Comparison of ENCODE assay signal across 18 cellular contexts in the genomic region with DNA sequence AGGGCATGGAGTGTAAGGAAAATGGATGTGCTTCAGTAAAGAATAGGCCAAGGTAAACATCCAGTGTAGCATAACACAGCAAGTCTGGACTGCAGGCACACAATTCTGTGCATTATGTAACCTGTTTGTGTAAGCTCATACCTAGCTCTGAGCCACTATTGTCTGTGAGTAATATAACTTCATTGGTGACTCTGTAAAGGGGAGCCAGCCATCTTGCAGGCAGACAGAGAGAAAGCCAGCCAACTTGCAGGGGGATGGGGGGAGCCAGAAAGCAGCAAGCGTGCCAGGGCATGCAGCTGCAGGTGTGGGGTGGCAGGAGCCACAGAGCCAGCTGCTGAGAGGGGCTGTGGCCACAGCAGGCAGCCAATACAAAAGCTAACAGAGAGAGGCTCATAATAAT.
A peak's percentile ranks its signal among the peaks of the same experiment; 100 is the strongest.
DNase-seq lines count a peak whose midpoint lies in the region; ATAC-seq and TF ChIP-seq lines count a peak whose summit lies in the region.
"Had no signal": no experiment of that assay in that cellular context is flagged by ENCODE, and none has a peak within 500 bp of the region (broad histone marks: within the 10 kb centered on the region; RNA-seq: fewer than 3 reads in every experiment).

No MANE protein-coding gene starts in this region.

- H3K4me1 ChIP-seq in SK-N-SH (ENCODE audit: control insufficient read depth in 1 of 2, insufficient read depth in 2 of 2, low read depth in 1 of 2, low read length in 1 of 2), result no peaks in the 10 kb centered on the region

- H3K27ac Mint-ChIP-seq in stimulated activated effector memory CD8-positive, alpha-beta T cell treated with anti-CD3 and anti-CD28 coated beads, Interleukin-12 subunit alpha, Interleukin-12 subunit beta, amount 100 ng/mL, for 72 hours, result no peak overlapping the region
- H3K27ac Mint-ChIP-seq: CD4-positive, alpha-beta memory T cell; T-helper 1 cell treated with Interleukin-12 subunit alpha and Interleukin-12 subunit beta and Interleukin-4 antibody, amounts not matched to agents 30 μg/mL and 1 μg/mL, for 36 hours had no signal

- H2AFZ ChIP-seq in SK-N-SH (ENCODE audit: low read depth), result no peak overlapping the region

- no peak for TF ChIP-seq RAD21 in SK-N-SH (IDR thresholded peaks at IDR 0.05; ENCODE audit: low read length)

- H3K4me2 ChIP-seq in SK-N-SH, result no peak overlapping the region

- intact Hi-C loops in left cardiac atrium (cut with DNase I), result no loop called here

- H3K9me3 ChIP-seq in SK-N-SH, result no peaks in the 10 kb centered on the region

- H3K27me3 ChIP-seq in SK-N-SH (ENCODE audit: insufficient read depth), result no peaks in the 10 kb centered on the region

- DNase-seq in DMS53 (lab: John Stamatoyannopoulos, UW), result peak; percentile 7
- DNase-seq in DMS53 treated with DMSO at 0.1 percent for 48 hours (lab: John Stamatoyannopoulos, UW; ENCODE audit: unreplicated experiment), result no peak
- peak; percentile 16 for DNase-seq in NCI-H2107 (lab: John Stamatoyannopoulos, UW)
- peak; percentile 83 for DNase-seq in NCI-H748 (lab: John Stamatoyannopoulos, UW; ENCODE audit: unreplicated experiment)
- DNase-seq in epithelial cell of prostate (ENCODE audit: low read depth, low spot score), result peak; percentile 26
- no peak for DNase-seq in SK-N-SH
- no peak for DNase-seq in left cardiac atrium
- DNase-seq in stimulated activated effector memory CD8-positive, alpha-beta T cell treated with anti-CD3 and anti-CD28 coated beads, Interleukin-12 subunit alpha, Interleukin-12 subunit beta, amount 100 ng/mL, for 72 hours (ENCODE audit: low spot score in 2 of 2), result no peak
- DNase-seq: CD4-positive, alpha-beta memory T cell; EL; GOT3; KG1; NCI-H1048; NCI-H2171; OCI-M1; SHP77 treated with DMSO at 0.1 percent for 48 hours had no signal

- POLR2A ChIA-PET in SK-N-SH (lab: Yijun Ruan, JAX), result no interaction called here

- H3K27ac ChIP-seq in epithelial cell of prostate (no peak overlapping the region), SK-N-SH (ENCODE audit: low read depth in 2 of 2, low read length in 1 of 2) (no peak overlapping the region)
- H3K27ac ChIP-seq: 22Rv1 had no signal

- H3F3A ChIP-seq in SK-N-SH (replicated peaks; ENCODE audit: insufficient read depth), result no peaks in the 10 kb centered on the region

- no peaks in the 10 kb centered on the region for H3K79me2 ChIP-seq in SK-N-SH (ENCODE audit: insufficient read depth)

- no peak overlapping the region for H3K4me3 ChIP-seq in SK-N-SH (ENCODE audit: low read depth in 2 of 2, low read length in 1 of 2)

- H3K4me1 Mint-ChIP-seq in stimulated activated effector memory CD8-positive, alpha-beta T cell treated with anti-CD3 and anti-CD28 coated beads, Interleukin-12 subunit alpha, Interleukin-12 subunit beta, amount 100 ng/mL, for 72 hours, result no peaks in the 10 kb centered on the region
- H3K4me1 Mint-ChIP-seq: CD4-positive, alpha-beta memory T cell had no signal

- no peaks in the 10 kb centered on the region for H3K36me3 ChIP-seq in SK-N-SH (replicated peaks in 1 of 2; ENCODE audit: control insufficient read depth in 1 of 2, insufficient read depth in 2 of 2, low read length in 1 of 2)

- TF ChIP-seq CTCF in SK-N-SH (IDR thresholded peaks at IDR 0.05), result no peak

- WGBS in SK-N-SH (ENCODE audit: low lambda C conversion rate), result no CpG with 5 or more reads among the region's 1 CpG

- no peak overlapping the region for H3K4me3 Mint-ChIP-seq in stimulated activated effector memory CD8-positive, alpha-beta T cell treated with anti-CD3 and anti-CD28 coated beads, Interleukin-12 subunit alpha, Interleukin-12 subunit beta, amount 100 ng/mL, for 72 hours
- H3K4me3 Mint-ChIP-seq: CD4-positive, alpha-beta memory T cell; T-helper 1 cell treated with Interleukin-12 subunit alpha and Interleukin-12 subunit beta and Interleukin-4 antibody, amounts not matched to agents 30 μg/mL and 1 μg/mL, for 36 hours had no signal

- peaks cover 7% of the 10 kb centered on the region for H3K9me3 Mint-ChIP-seq in stimulated activated effector memory CD8-positive, alpha-beta T cell treated with anti-CD3 and anti-CD28 coated beads, Interleukin-12 subunit alpha, Interleukin-12 subunit beta, amount 100 ng/mL, for 72 hours
- H3K9me3 Mint-ChIP-seq: T-helper 1 cell treated with Interleukin-12 subunit alpha and Interleukin-12 subunit beta and Interleukin-4 antibody, amounts not matched to agents 30 μg/mL and 1 μg/mL, for 36 hours had no signal

- no peaks in the 10 kb centered on the region for H3K36me3 Mint-ChIP-seq in stimulated activated effector memory CD8-positive, alpha-beta T cell treated with anti-CD3 and anti-CD28 coated beads, Interleukin-12 subunit alpha, Interleukin-12 subunit beta, amount 100 ng/mL, for 72 hours
- H3K36me3 Mint-ChIP-seq: CD4-positive, alpha-beta memory T cell had no signal

- no peak for ATAC-seq in left cardiac atrium
- ATAC-seq in stimulated activated effector memory CD8-positive, alpha-beta T cell treated with anti-CD3 and anti-CD28 coated beads, Interleukin-12 subunit alpha, Interleukin-12 subunit beta, amount 100 ng/mL, for 72 hours, result no peak

- no peak for TF ChIP-seq EP300 in SK-N-SH (IDR thresholded peaks at IDR 0.05; ENCODE audit: borderline replicate concordance in 1 of 2, low read depth in 1 of 2, low read length in 1 of 2)

- H3K9ac ChIP-seq in SK-N-SH, result no peak overlapping the region

- CTCF ChIA-PET in SK-N-SH (lab: Yijun Ruan, JAX), result no interaction called here

- H3K9me2 ChIP-seq in SK-N-SH, result no peaks in the 10 kb centered on the region

- H4K20me1 ChIP-seq in SK-N-SH (ENCODE audit: insufficient read depth), result no peaks in the 10 kb centered on the region

TF ChIP-seq in SK-N-SH, 30 proteins besides CTCF, POLR2A, EP300 and RAD21:
- no peak for TF ChIP-seq CHD2 (IDR thresholded peaks at IDR 0.05; ENCODE audit: low read length, partially characterized antibody)
- TF ChIP-seq FOSL2 (IDR thresholded peaks at IDR 0.05; ENCODE audit: borderline replicate concordance, low read depth), result no peak
- TF ChIP-seq GATA2 (CRISPR knock-in tag; IDR thresholded peaks at IDR 0.05), result no peak
- TF ChIP-seq RXRA (IDR thresholded peaks at IDR 0.05; ENCODE audit: borderline replicate concordance, low read depth), result no peak
- TF ChIP-seq, protein P1, sequence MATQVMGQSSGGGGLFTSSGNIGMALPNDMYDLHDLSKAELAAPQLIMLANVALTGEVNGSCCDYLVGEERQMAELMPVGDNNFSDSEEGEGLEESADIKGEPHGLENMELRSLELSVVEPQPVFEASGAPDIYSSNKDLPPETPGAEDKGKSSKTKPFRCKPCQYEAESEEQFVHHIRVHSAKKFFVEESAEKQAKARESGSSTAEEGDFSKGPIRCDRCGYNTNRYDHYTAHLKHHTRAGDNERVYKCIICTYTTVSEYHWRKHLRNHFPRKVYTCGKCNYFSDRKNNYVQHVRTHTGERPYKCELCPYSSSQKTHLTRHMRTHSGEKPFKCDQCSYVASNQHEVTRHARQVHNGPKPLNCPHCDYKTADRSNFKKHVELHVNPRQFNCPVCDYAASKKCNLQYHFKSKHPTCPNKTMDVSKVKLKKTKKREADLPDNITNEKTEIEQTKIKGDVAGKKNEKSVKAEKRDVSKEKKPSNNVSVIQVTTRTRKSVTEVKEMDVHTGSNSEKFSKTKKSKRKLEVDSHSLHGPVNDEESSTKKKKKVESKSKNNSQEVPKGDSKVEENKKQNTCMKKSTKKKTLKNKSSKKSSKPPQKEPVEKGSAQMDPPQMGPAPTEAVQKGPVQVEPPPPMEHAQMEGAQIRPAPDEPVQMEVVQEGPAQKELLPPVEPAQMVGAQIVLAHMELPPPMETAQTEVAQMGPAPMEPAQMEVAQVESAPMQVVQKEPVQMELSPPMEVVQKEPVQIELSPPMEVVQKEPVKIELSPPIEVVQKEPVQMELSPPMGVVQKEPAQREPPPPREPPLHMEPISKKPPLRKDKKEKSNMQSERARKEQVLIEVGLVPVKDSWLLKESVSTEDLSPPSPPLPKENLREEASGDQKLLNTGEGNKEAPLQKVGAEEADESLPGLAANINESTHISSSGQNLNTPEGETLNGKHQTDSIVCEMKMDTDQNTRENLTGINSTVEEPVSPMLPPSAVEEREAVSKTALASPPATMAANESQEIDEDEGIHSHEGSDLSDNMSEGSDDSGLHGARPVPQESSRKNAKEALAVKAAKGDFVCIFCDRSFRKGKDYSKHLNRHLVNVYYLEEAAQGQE (IDR thresholded peaks at IDR 0.05; ENCODE audit: low read depth, low read length), result no peak
- TF ChIP-seq ELF1 (IDR thresholded peaks at IDR 0.05), result no peak
- no peak for TF ChIP-seq MEF2A (IDR thresholded peaks at IDR 0.05; ENCODE audit: borderline replicate concordance, low read depth)
- no peak for TF ChIP-seq RFX5 (IDR thresholded peaks at IDR 0.05; ENCODE audit: low read length)
- TF ChIP-seq, protein P2, sequence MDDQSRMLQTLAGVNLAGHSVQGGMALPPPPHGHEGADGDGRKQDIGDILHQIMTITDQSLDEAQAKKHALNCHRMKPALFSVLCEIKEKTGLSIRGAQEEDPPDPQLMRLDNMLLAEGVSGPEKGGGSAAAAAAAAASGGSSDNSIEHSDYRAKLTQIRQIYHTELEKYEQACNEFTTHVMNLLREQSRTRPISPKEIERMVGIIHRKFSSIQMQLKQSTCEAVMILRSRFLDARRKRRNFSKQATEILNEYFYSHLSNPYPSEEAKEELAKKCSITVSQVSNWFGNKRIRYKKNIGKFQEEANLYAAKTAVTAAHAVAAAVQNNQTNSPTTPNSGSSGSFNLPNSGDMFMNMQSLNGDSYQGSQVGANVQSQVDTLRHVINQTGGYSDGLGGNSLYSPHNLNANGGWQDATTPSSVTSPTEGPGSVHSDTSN (IDR thresholded peaks at IDR 0.05), result no peak
- TF ChIP-seq TCF12 (IDR thresholded peaks at IDR 0.05), result no peak
- no peak for TF ChIP-seq MXI1 (IDR thresholded peaks at IDR 0.05; ENCODE audit: low read depth, low read length)
- TF ChIP-seq FOXJ3 (CRISPR knock-in tag; IDR thresholded peaks at IDR 0.05), result no peak
- TF ChIP-seq, protein P3, sequence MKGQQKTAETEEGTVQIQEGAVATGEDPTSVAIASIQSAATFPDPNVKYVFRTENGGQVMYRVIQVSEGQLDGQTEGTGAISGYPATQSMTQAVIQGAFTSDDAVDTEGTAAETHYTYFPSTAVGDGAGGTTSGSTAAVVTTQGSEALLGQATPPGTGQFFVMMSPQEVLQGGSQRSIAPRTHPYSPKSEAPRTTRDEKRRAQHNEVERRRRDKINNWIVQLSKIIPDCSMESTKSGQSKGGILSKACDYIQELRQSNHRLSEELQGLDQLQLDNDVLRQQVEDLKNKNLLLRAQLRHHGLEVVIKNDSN (IDR thresholded peaks at IDR 0.05; ENCODE audit: borderline replicate concordance, low read depth), result no peak
- TF ChIP-seq SMC3 (IDR thresholded peaks at IDR 0.05; ENCODE audit: low read depth, low read length), result no peak
- TF ChIP-seq YY1 (IDR thresholded peaks at IDR 0.05; ENCODE audit: low read depth), result no peak
- no peak for TF ChIP-seq GABPA (IDR thresholded peaks at IDR 0.05; ENCODE audit: low read depth)
- TF ChIP-seq RCOR1 (IDR thresholded peaks at IDR 0.05; ENCODE audit: low read length), result no peak

Comparison
In these comparisons a context has a peak if more than half of its experiments do, and no peak if none do; other contexts are left out.
1. DNase-seq: peak in DMS53 (single experiment), NCI-H2107 (single experiment), NCI-H748 (single experiment) and epithelial cell of prostate (single experiment); none in DMS53 treated with DMSO at 0.1 percent for 48 hours (single experiment), SK-N-SH (single experiment), left cardiac atrium (single experiment) and stimulated activated effector memory CD8-positive, alpha-beta T cell treated with anti-CD3 and anti-CD28 coated beads, Interleukin-12 subunit alpha, Interleukin-12 subunit beta, amount 100 ng/mL, for 72 hours (0 of 2).